In the genomic region with DNA sequence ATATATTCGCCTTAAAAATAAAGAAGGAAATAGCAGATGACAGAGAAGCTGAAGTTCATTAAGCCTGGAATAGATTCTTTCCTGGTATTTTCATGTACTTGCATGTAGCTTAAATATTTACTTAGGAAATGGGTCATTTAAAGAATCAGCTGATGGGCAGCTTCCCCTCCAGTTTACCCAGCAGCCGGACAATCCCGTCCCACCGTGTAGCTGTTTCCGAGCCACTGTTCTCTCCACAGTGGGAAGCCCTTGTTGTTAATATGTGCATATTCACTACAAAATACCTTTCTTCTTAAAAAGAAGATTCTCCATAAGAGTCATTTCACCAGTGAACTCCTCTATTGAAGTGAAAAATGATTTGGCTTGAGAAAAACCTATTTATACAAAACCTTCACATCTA, we compare ENCODE assay signal across 21 cellular contexts.
A peak's percentile ranks its signal among the peaks of the same experiment; 100 is the strongest.
DNase-seq lines count a peak whose midpoint lies in the region; ATAC-seq, FAIRE-seq and TF ChIP-seq lines count a peak whose summit lies in the region.
"Had no signal": no experiment of that assay in that cellular context is flagged by ENCODE, and none has a peak within 500 bp of the region (broad histone marks: within the 10 kb centered on the region; RNA-seq: fewer than 3 reads in every experiment).

No MANE protein-coding gene starts in this region.

- 15% methylated on average over 4 of the region's 5 CpGs for WGBS in HUES64

- DNase-seq in left lobe of liver (ENCODE audit: low spot score), result no peak
- DNase-seq in superior temporal gyrus (ENCODE audit: extremely low spot score), result peak; percentile 37
- no peak for DNase-seq in OCI-M1 (lab: John Stamatoyannopoulos, UW)
- no peak for DNase-seq in GM12891 (ENCODE audit: insufficient read length, low spot score)
- DNase-seq: activated CD8-positive, alpha-beta memory T cell treated with anti-CD3 and anti-CD28 coated beads for 24 hours; activated naive CD4-positive, alpha-beta T cell; activated T-cell treated with anti-CD3 and anti-CD28 coated beads, Interleukin-2, amount 50 U/mL, for 24 hours; CD8-positive, alpha-beta memory T cell; dermis blood vessel endothelial cell; immature natural killer cell; left ventricle myocardium superior; NCI-H774; PC-9; psoas muscle; stimulated activated CD4-positive, alpha-beta T cell treated with anti-CD3 and anti-CD28 coated beads, Interleukin-2, amount 100 ng/mL, for 24 hours had no signal

- no peak overlapping the region for H3K9ac ChIP-seq in HUES64 (ENCODE audit: low read depth, low read length)

- no peaks in the 10 kb centered on the region for H3K36me3 ChIP-seq in HUES64 (ENCODE audit: insufficient read depth, low read length)
- H3K36me3 ChIP-seq: cardiac muscle cell had no signal

- ATAC-seq in left lobe of liver (peak; percentile 2), GM21447 (IDR thresholded peaks at IDR 0.05; ENCODE audit: unreplicated experiment) (no peak)
- ATAC-seq: stimulated activated effector memory CD8-positive, alpha-beta T cell treated with anti-CD3 and anti-CD28 coated beads, Interleukin-12 subunit alpha, Interleukin-12 subunit beta, amount 100 ng/mL, for 72 hours had no signal

- FAIRE-seq in GM12891 (lab: Jason Lieb, UNC), result no peak

- no peak for TF ChIP-seq CTCF in VCaP (conservative IDR thresholded peaks at IDR 0.05)

- no peak for TF ChIP-seq POLR2A in GM12891 (IDR thresholded peaks at IDR 0.05; ENCODE audit: low read depth, low read length)

- peaks cover 39% of the 10 kb centered on the region for H3K4me1 ChIP-seq in HUES64 (ENCODE audit: insufficient read depth, low read length)

- H3K9me3 ChIP-seq in HUES64 (ENCODE audit: insufficient read depth, low read depth, low read length), result no peaks in the 10 kb centered on the region
- H3K9me3 ChIP-seq: psoas muscle had no signal

- H3K27me3 ChIP-seq in HUES64 (ENCODE audit: insufficient read depth, low read length), result no peaks in the 10 kb centered on the region
- H3K27me3 ChIP-seq: cardiac muscle cell had no signal

- H3K4me3 ChIP-seq in HUES64 (ENCODE audit: low read length), result no peak overlapping the region
- H3K4me3 ChIP-seq: cardiac muscle cell, PC-9, psoas muscle, skin epidermis had no signal

- H3K27ac ChIP-seq in HUES64 (ENCODE audit: low read depth, low read length) (peak overlapping the region; percentile 72; the same call in 1 of the 2 replicates), VCaP (peak overlapping the region; percentile 83)
- H3K27ac ChIP-seq: cardiac muscle cell, PC-9, psoas muscle had no signal

TF ChIP-seq in GM12891, 5 proteins besides CTCF, POLR2A, EP300 and RAD21:
- no peak for TF ChIP-seq PAX5 (IDR thresholded peaks at IDR 0.05; ENCODE audit: insufficient read depth, low read length, severe bottlenecking)
- TF ChIP-seq SPI1 (IDR thresholded peaks at IDR 0.05; ENCODE audit: low read depth, low read length), result no peak
- no peak for TF ChIP-seq TAF1 (IDR thresholded peaks at IDR 0.05; ENCODE audit: low read depth, low read length)
- TF ChIP-seq POLR2AphosphoS5 (IDR thresholded peaks at IDR 0.05; ENCODE audit: low read depth, low read length), result no peak
- TF ChIP-seq POU2F2 (IDR thresholded peaks at IDR 0.05; ENCODE audit: low read depth, low read length), result no peak
